In the genomic region with DNA sequence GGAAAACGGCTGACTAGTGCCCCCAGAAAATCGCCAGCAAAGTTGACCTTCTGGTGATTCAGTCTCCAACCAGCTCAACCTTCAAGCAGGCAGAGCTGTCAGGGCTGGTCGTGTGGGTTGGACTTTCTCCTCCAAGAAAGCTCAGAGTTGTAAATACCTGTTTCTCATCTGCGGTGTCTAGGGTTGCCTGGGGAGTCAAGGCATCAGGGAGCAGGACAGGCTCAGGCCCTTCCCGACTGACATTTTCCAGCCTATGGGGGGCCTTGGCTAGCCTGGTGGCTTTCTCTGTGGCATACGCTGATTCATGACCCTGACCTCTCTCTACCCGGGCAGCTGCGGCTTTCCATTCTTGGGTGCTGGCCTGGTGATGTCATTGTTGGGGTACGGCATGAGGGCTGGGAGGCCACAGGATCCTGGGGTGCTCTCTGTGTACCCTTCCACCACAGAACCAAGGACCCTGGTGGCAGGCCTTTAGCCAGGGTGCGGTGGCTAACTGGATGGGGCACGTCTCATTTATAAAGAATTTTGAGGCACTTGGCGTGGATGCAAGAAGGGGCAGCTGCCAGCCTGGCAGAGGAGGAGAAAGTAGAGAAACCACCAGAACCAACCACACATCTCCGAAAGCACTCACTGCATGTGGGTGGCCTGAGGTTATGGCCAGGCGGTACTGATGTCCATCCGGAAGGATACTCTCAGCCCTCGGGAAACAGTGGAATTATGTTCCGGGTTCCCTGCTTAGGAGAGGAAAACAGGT, we compare ENCODE assay signal across 13 cellular contexts.
A peak's percentile ranks its signal among the peaks of the same experiment; 100 is the strongest.
DNase-seq lines count a peak whose midpoint lies in the region; FAIRE-seq and TF ChIP-seq lines count a peak whose summit lies in the region.
"Had no signal": no experiment of that assay in that cellular context is flagged by ENCODE, and none has a peak within 500 bp of the region (broad histone marks: within the 10 kb centered on the region; RNA-seq: fewer than 3 reads in every experiment).

No MANE protein-coding gene starts in this region.

- H4K20me1 ChIP-seq in fibroblast of lung (ENCODE audit: control insufficient read depth, extremely low read depth, insufficient read depth, low read length): no peaks in the 10 kb centered on the region
- H4K20me1 ChIP-seq in smooth muscle cell (ENCODE audit: low read depth): peaks cover 92% of the 10 kb centered on the region

- no peak overlapping the region for H3K4me3 ChIP-seq in fibroblast of lung (replicated peaks in 1 of 4; ENCODE audit: control extremely low read depth in 1 of 4, insufficient read depth in 1 of 4, low read depth in 3 of 4, low read length in 4 of 4)
- no peak overlapping the region for H3K4me3 ChIP-seq in smooth muscle cell
- H3K4me3 ChIP-seq: thyroid gland had no signal

- H3K9me3 Mint-ChIP-seq in T-helper 1 cell treated with Interleukin-12 subunit alpha and Interleukin-12 subunit beta and Interleukin-4 antibody, amounts not matched to agents 30 μg/mL and 1 μg/mL, for 36 hours: no peaks in the 10 kb centered on the region

- peaks cover 9% of the 10 kb centered on the region for H3K36me3 Mint-ChIP-seq in T-helper 1 cell treated with Interleukin-12 subunit alpha and Interleukin-12 subunit beta and Interleukin-4 antibody, amounts not matched to agents 30 μg/mL and 1 μg/mL, for 36 hours (ENCODE audit: low read depth)

- peak overlapping the region; percentile 53 for H3K27ac Mint-ChIP-seq in T-helper 1 cell treated with Interleukin-12 subunit alpha and Interleukin-12 subunit beta and Interleukin-4 antibody, amounts not matched to agents 30 μg/mL and 1 μg/mL, for 36 hours

- H3K27me3 Mint-ChIP-seq in T-helper 1 cell treated with Interleukin-12 subunit alpha and Interleukin-12 subunit beta and Interleukin-4 antibody, amounts not matched to agents 30 μg/mL and 1 μg/mL, for 36 hours (ENCODE audit: low read depth): no peaks in the 10 kb centered on the region

- TF ChIP-seq CTCF in fibroblast of lung (conservative IDR thresholded peaks at IDR 0.05 in 1 of 2, IDR thresholded peaks at IDR 0.05 in 1 of 2; ENCODE audit: low read depth in 1 of 2, low read length in 2 of 2) (no peak), smooth muscle cell (IDR thresholded peaks at IDR 0.05; ENCODE audit: borderline replicate concordance, insufficient read depth, poor library complexity, severe bottlenecking) (no peak)

- H3K36me3 ChIP-seq in fibroblast of lung (ENCODE audit: control insufficient read depth, insufficient read depth, low read length) (no peaks in the 10 kb centered on the region), smooth muscle cell (ENCODE audit: low read depth) (no peaks in the 10 kb centered on the region)
- H3K36me3 ChIP-seq: thyroid gland had no signal

- H3K4me1 ChIP-seq in fibroblast of lung (ENCODE audit: control insufficient read depth, extremely low read depth, insufficient read depth, low read length): peaks cover 6% of the 10 kb centered on the region
- peaks cover 49% of the 10 kb centered on the region for H3K4me1 ChIP-seq in smooth muscle cell (ENCODE audit: low read depth)

- H3K9me3 ChIP-seq in fibroblast of lung (ENCODE audit: control insufficient read depth, insufficient read depth, low read depth, low read length) (no peaks in the 10 kb centered on the region), smooth muscle cell (replicated peaks; ENCODE audit: low read depth) (no peaks in the 10 kb centered on the region)
- H3K9me3 ChIP-seq: thyroid gland had no signal

- H3F3A ChIP-seq in smooth muscle cell (ENCODE audit: low read depth): peaks cover 11% of the 10 kb centered on the region

- 58% methylated on average over 17 of the region's 17 CpGs for WGBS in smooth muscle cell (ENCODE audit: low lambda C conversion rate)

- H2AFZ ChIP-seq in fibroblast of lung (ENCODE audit: low read length): no peak overlapping the region
- H2AFZ ChIP-seq in smooth muscle cell (ENCODE audit: low read depth): no peak overlapping the region

- H3K79me2 ChIP-seq in fibroblast of lung (ENCODE audit: control insufficient read depth, insufficient read depth, low read length): peaks cover 1% of the 10 kb centered on the region
- H3K79me2 ChIP-seq in smooth muscle cell (ENCODE audit: low read depth): peaks cover 12% of the 10 kb centered on the region

- H3K4me2 ChIP-seq in fibroblast of lung (ENCODE audit: extremely low read depth, insufficient read depth, low read length): peak overlapping the region; percentile 41
- peak overlapping the region; percentile 9 for H3K4me2 ChIP-seq in smooth muscle cell

- H3K9ac ChIP-seq in fibroblast of lung (ENCODE audit: insufficient read depth, low read length) (no peak overlapping the region), smooth muscle cell (ENCODE audit: low read depth) (no peak overlapping the region)

- no peak overlapping the region for H3K4me3 Mint-ChIP-seq in T-helper 1 cell treated with Interleukin-12 subunit alpha and Interleukin-12 subunit beta and Interleukin-4 antibody, amounts not matched to agents 30 μg/mL and 1 μg/mL, for 36 hours

- H3K4me1 Mint-ChIP-seq in T-helper 1 cell treated with Interleukin-12 subunit alpha and Interleukin-12 subunit beta and Interleukin-4 antibody, amounts not matched to agents 30 μg/mL and 1 μg/mL, for 36 hours (ENCODE audit: low read depth): peaks cover 68% of the 10 kb centered on the region

- FAIRE-seq in RCC 7860 (lab: Jason Lieb, UNC): peak; percentile 92
- FAIRE-seq: A204.1, frontal cortex, TTC549 had no signal

- H3K27me3 ChIP-seq in fibroblast of lung (ENCODE audit: control insufficient read depth, insufficient read depth, low read length): no peaks in the 10 kb centered on the region
- no peaks in the 10 kb centered on the region for H3K27me3 ChIP-seq in smooth muscle cell (ENCODE audit: low read depth)
- H3K27me3 ChIP-seq: thyroid gland had no signal

- H3K27ac ChIP-seq in fibroblast of lung (ENCODE audit: insufficient read depth, low read length): no peak overlapping the region
- peak overlapping the region; percentile 62 for H3K27ac ChIP-seq in smooth muscle cell (ENCODE audit: low read depth)
- H3K27ac ChIP-seq: thyroid gland had no signal

- DNase-seq in T-helper 1 cell (no peak), RCC 7860 (ENCODE audit: low spot score) (peak; percentile 89), fibroblast of lung (ENCODE audit: low read depth in 2 of 2) (peak; percentile 46 to 76), smooth muscle cell (lab: John Stamatoyannopoulos, UW; ENCODE audit: unreplicated experiment) (no peak), HuH-7 (ENCODE audit: low spot score) (no peak), UCSD-AML1 (lab: John Stamatoyannopoulos, UW; ENCODE audit: unreplicated experiment) (no peak), midbrain (lab: John Stamatoyannopoulos, UW) (no peak)
- DNase-seq: Kasumi-1, thyroid gland had no signal

Comparison
In these comparisons a context has a peak if more than half of its experiments do, and no peak if none do; other contexts are left out.
1. DNase-seq: peak in RCC 7860 (single experiment) and fibroblast of lung (2 of 2); none in T-helper 1 cell (0 of 5), smooth muscle cell (single experiment), HuH-7 (single experiment), UCSD-AML1 (single experiment) and midbrain (single experiment).